ENCODE assay signal across 8 cellular contexts in genomic region chr7:139775829-139776266, GRCh38. TPM values are rescaled to one million over a fixed set of nuclear protein-coding genes. Genes with fewer than 3 reads are reported as not detected.
A peak's percentile ranks its signal among the peaks of the same experiment; 100 is the strongest.
DNase-seq lines count a peak whose midpoint lies in the region; ATAC-seq lines count a peak whose summit lies in the region.

No MANE protein-coding gene starts in this region.

- peaks cover 59% of the 10 kb centered on the region for H3K4me1 Mint-ChIP-seq in activated CD4-positive, alpha-beta T cell treated with anti-CD3 and anti-CD28 coated beads, Interleukin-2, amount 10 ng/mL, durations not matched to agents 7 days and 5 days

- peaks cover 23% of the 10 kb centered on the region for H3K4me1 ChIP-seq in effector memory CD4-positive, alpha-beta T cell (ENCODE audit: control insufficient read depth, insufficient read depth, low read length, poor library complexity, severe bottlenecking)

- intact Hi-C loops in posterior vena cava (cut with DNase I) = loop anchor here in 1 of 2 donors (5.0 kb wide), 3 partner anchors 44 to 226 kb away; no protein-coding TSS in a partner anchor

- peaks cover 21% of the 10 kb centered on the region for H3K36me3 Mint-ChIP-seq in activated CD4-positive, alpha-beta T cell treated with anti-CD3 and anti-CD28 coated beads, Interleukin-2, amount 10 ng/mL, durations not matched to agents 7 days and 5 days (ENCODE audit: low read depth)

- POLR2A ChIA-PET in activated CD4-positive, alpha-beta T cell treated with anti-CD3 and anti-CD28 coated beads, Interleukin-2, amount 10 ng/mL, durations not matched to agents 7 days and 5 days (lab: Charles Lee) = no interaction called here

- no peaks in the 10 kb centered on the region for H3K9me3 ChIP-seq in effector memory CD4-positive, alpha-beta T cell (ENCODE audit: control insufficient read depth, low read length)

- H3K36me3 ChIP-seq in effector memory CD4-positive, alpha-beta T cell (ENCODE audit: control insufficient read depth, insufficient read depth, low read length) = no peaks in the 10 kb centered on the region

- ATAC-seq in HG02870 (IDR thresholded peaks at IDR 0.05; ENCODE audit: unreplicated experiment) = peak; percentile 29

- H3K4me3 ChIP-seq in effector memory CD4-positive, alpha-beta T cell (ENCODE audit: insufficient read depth, low read depth, low read length, poor library complexity, severe bottlenecking) = peak overlapping the region; percentile 83

- H3K9me3 Mint-ChIP-seq in activated CD4-positive, alpha-beta T cell treated with anti-CD3 and anti-CD28 coated beads, Interleukin-2, amount 10 ng/mL, durations not matched to agents 7 days and 5 days = no peaks in the 10 kb centered on the region

- DNase-seq in Daoy (ENCODE audit: low read depth) (peak; percentile 71), NCI-H446 treated with DMSO at 0.1 percent for 48 hours (lab: John Stamatoyannopoulos, UW) (peak; percentile 34), lung microvascular endothelial cell (ENCODE audit: low read depth in 2 of 2) (peak; percentile 71 to 88), posterior vena cava (ENCODE audit: low spot score) (no peak)
- peak; percentile 75 for DNase-seq in activated CD4-positive, alpha-beta T cell treated with anti-CD3 and anti-CD28 coated beads, Interleukin-2, amount 10 ng/mL, durations not matched to agents 7 days and 5 days
- peak; percentile 12 to 41 (median 29) for DNase-seq in effector memory CD4-positive, alpha-beta T cell
- peak; percentile 40 for DNase-seq in stimulated activated CD8-positive, alpha-beta memory T cell treated with anti-CD3 and anti-CD28 coated beads, Interleukin-15, amount 100 ng/mL, for 1 hour (ENCODE audit: low read depth)

- H3K27me3 ChIP-seq in effector memory CD4-positive, alpha-beta T cell (replicated peaks; ENCODE audit: control insufficient read depth, insufficient read depth, low read length, poor library complexity, severe bottlenecking) = no peaks in the 10 kb centered on the region

- CTCF ChIA-PET in activated CD4-positive, alpha-beta T cell treated with anti-CD3 and anti-CD28 coated beads, Interleukin-2, amount 10 ng/mL, durations not matched to agents 7 days and 5 days (lab: Charles Lee) = no interaction called here

- H3K27ac Mint-ChIP-seq in activated CD4-positive, alpha-beta T cell treated with anti-CD3 and anti-CD28 coated beads, Interleukin-2, amount 10 ng/mL, durations not matched to agents 7 days and 5 days = peak overlapping the region; percentile 98

- peak overlapping the region; percentile 80 for H3K27ac ChIP-seq in effector memory CD4-positive, alpha-beta T cell (ENCODE audit: insufficient read depth, low read length, poor library complexity, severe bottlenecking)

- H3K27me3 Mint-ChIP-seq in activated CD4-positive, alpha-beta T cell treated with anti-CD3 and anti-CD28 coated beads, Interleukin-2, amount 10 ng/mL, durations not matched to agents 7 days and 5 days = peaks cover 9% of the 10 kb centered on the region

- peak overlapping the region; percentile 98 for H3K4me3 Mint-ChIP-seq in activated CD4-positive, alpha-beta T cell treated with anti-CD3 and anti-CD28 coated beads, Interleukin-2, amount 10 ng/mL, durations not matched to agents 7 days and 5 days

RNA-seq across cellular contexts. Expression of gene HIPK2, which starts 1.9 kb away (rescaled TPM):
- 10.4 and 12.2 TPM in 2 replicates for total RNA-seq in Daoy (2014; rRNA removed; shearing (Covaris generic))
- total RNA-seq in activated CD4-positive, alpha-beta T cell treated with anti-CD3 and anti-CD28 coated beads, Interleukin-2, amount 10 ng/mL, durations not matched to agents 7 days and 5 days = 10 to 100 TPM; 22.5 to 27.5 TPM
- total RNA-seq in lung microvascular endothelial cell = 7.8 and 10.9 TPM in 2 replicates
- 10 to 100 TPM; 46.5 to 67.6 TPM for total RNA-seq in posterior vena cava

RNA-seq across cellular contexts. Expression of gene TBXAS1, which starts 53.2 kb away (rescaled TPM):
- total RNA-seq in Daoy (2014; rRNA removed; shearing (Covaris generic)) = 4.5 and 6.3 TPM in 2 replicates
- 10 to 100 TPM in 1 of 2 experiments, 1 to 10 TPM in 1; 8.8 to 11.8 TPM for total RNA-seq in activated CD4-positive, alpha-beta T cell treated with anti-CD3 and anti-CD28 coated beads, Interleukin-2, amount 10 ng/mL, durations not matched to agents 7 days and 5 days
- 0.20 and 1.1 TPM in 2 replicates for total RNA-seq in lung microvascular endothelial cell
- 10 to 100 TPM; 15.7 to 23.7 TPM for total RNA-seq in posterior vena cava
